Comparison of ENCODE assay signal across 24 cellular contexts in the genomic region with DNA sequence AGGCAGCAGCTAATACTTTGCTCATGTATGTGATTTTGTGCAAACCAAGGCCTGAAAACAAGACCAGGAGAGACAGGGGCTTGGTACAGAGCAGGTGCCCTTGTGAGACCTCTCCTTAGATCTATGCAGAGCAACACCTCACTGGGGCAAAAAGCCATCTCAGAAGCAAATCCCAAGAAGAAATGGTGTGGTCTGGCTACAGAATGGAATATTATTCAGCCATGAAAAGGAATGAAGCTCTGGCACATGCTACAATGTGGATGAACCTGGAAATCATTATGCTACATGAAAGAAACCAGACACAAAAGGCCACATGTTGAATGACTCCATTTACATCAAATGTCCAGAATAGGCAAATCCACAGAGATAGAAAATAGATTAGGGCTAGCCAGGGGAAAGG.
DNase-seq lines count a peak whose midpoint lies in the region; ATAC-seq, FAIRE-seq and TF ChIP-seq lines count a peak whose summit lies in the region.
"Had no signal": no experiment of that assay in that cellular context is flagged by ENCODE, and none has a peak within 500 bp of the region (broad histone marks: within the 10 kb centered on the region; RNA-seq: fewer than 3 reads in every experiment).

No MANE protein-coding gene starts in this region.

- no peaks in the 10 kb centered on the region for H3K4me1 Mint-ChIP-seq in endothelial cell (ENCODE audit: unreplicated experiment)
- H3K4me1 Mint-ChIP-seq in neural progenitor cell = peaks cover 15% of the 10 kb centered on the region

- FAIRE-seq in HepG2 (lab: Jason Lieb, UNC) = no peak
- no peak for FAIRE-seq in GM12878 (lab: Jason Lieb, UNC)
- FAIRE-seq: A204.1, G401.6, GM19239 had no signal

- no peak overlapping the region for H3K4me3 ChIP-seq in liver (ENCODE audit: low read depth in 1 of 3, low read length in 3 of 3)
- H3K4me3 ChIP-seq in HepG2 (replicated peaks in 1 of 3; ENCODE audit: insufficient read depth in 1 of 3, low read depth in 2 of 3, low read length in 3 of 3) = no peak overlapping the region
- H3K4me3 ChIP-seq in GM12878 = no peak overlapping the region
- H3K4me3 ChIP-seq in neural progenitor cell = no peak overlapping the region
- no peak overlapping the region for H3K4me3 ChIP-seq in prostate gland
- H3K4me3 ChIP-seq: BLaER1, GM23338 had no signal

- no peaks in the 10 kb centered on the region for H3K27me3 ChIP-seq in liver (ENCODE audit: control insufficient read depth in 4 of 4, insufficient read depth in 4 of 4, low read length in 3 of 4)
- no peaks in the 10 kb centered on the region for H3K27me3 ChIP-seq in HepG2 (ENCODE audit: control insufficient read depth in 1 of 2, insufficient read depth in 2 of 2, low read length in 2 of 2)
- H3K27me3 ChIP-seq in GM12878 (replicated peaks in 1 of 2; ENCODE audit: control insufficient read depth in 2 of 2, insufficient read depth in 2 of 2, low read length in 1 of 2) = no peaks in the 10 kb centered on the region
- no peaks in the 10 kb centered on the region for H3K27me3 ChIP-seq in neural progenitor cell
- no peaks in the 10 kb centered on the region for H3K27me3 ChIP-seq in prostate gland (replicated peaks; ENCODE audit: insufficient read depth)
- H3K27me3 ChIP-seq: BLaER1 had no signal

- H3K9me3 Mint-ChIP-seq in endothelial cell (ENCODE audit: unreplicated experiment) = no peaks in the 10 kb centered on the region
- H3K9me3 Mint-ChIP-seq in neural progenitor cell = no peaks in the 10 kb centered on the region
- H3K9me3 Mint-ChIP-seq: CD4-positive, CD25-positive, alpha-beta regulatory T cell; CD8-positive, alpha-beta T cell; HFFc6 had no signal

- SMC1A ChIA-PET in GM12878 (lab: Charles Lee; ENCODE audit: uncharacterized antibody, unreplicated experiment) = interaction anchor here (0.8 to 1.6 kb wide), 3 partner anchors 12 to 108 kb away, joined by 3 to 6 read pairs (median 3); no protein-coding TSS in a partner anchor

- DNase-seq in HepG2 (ENCODE audit: low spot score) (no peak), GM12878 (ENCODE audit: low read depth, low spot score) (no peak), endothelial cell (ENCODE audit: low spot score) (no peak), neural progenitor cell (ENCODE audit: low spot score) (no peak), AG08396 (ENCODE audit: low spot score) (no peak), NCI-H2171 (lab: John Stamatoyannopoulos, UW) (no peak), prostate gland (ENCODE audit: low spot score) (no peak)
- DNase-seq: ACHN; Caco-2; CD4-positive, CD25-positive, alpha-beta regulatory T cell; CD8-positive, alpha-beta T cell; DMS153; DND-41; H9; HFFc6 had no signal

- no peaks in the 10 kb centered on the region for H4K20me1 ChIP-seq in HepG2 (ENCODE audit: insufficient read depth, low read length)
- H4K20me1 ChIP-seq in GM12878 (ENCODE audit: control insufficient read depth, insufficient read depth) = no peaks in the 10 kb centered on the region
- H4K20me1 ChIP-seq in neural progenitor cell (ENCODE audit: low read depth) = peaks cover 53% of the 10 kb centered on the region
- H4K20me1 ChIP-seq: BLaER1 had no signal

- TF ChIP-seq POLR2A in HepG2 (IDR thresholded peaks at IDR 0.05; ENCODE audit: insufficient read depth in 1 of 2, low read depth in 2 of 2, low read length in 2 of 2) (no peak), GM12878 (IDR thresholded peaks at IDR 0.05; ENCODE audit: low read depth, low read length) (no peak), prostate gland (IDR thresholded peaks at IDR 0.05) (no peak)

- no peak overlapping the region for H3K27ac Mint-ChIP-seq in endothelial cell (ENCODE audit: unreplicated experiment)
- no peak overlapping the region for H3K27ac Mint-ChIP-seq in neural progenitor cell
- H3K27ac Mint-ChIP-seq: CD4-positive, CD25-positive, alpha-beta regulatory T cell; CD8-positive, alpha-beta T cell; GM23338; HFFc6 had no signal

- H3K9me3 ChIP-seq in liver (ENCODE audit: control insufficient read depth in 4 of 4, low read length in 3 of 4) (no peaks in the 10 kb centered on the region), HepG2 (ENCODE audit: low read length) (no peaks in the 10 kb centered on the region), GM12878 (replicated peaks; ENCODE audit: control insufficient read depth, insufficient read depth, low read length) (no peaks in the 10 kb centered on the region), neural progenitor cell (ENCODE audit: low read depth) (no peaks in the 10 kb centered on the region), prostate gland (no peaks in the 10 kb centered on the region)
- H3K9me3 ChIP-seq: BLaER1, Caco-2 had no signal

- H2AFZ ChIP-seq in HepG2 (ENCODE audit: low read length) = no peak overlapping the region
- H2AFZ ChIP-seq in GM12878 (ENCODE audit: control insufficient read depth, low read depth, low read length) = no peak overlapping the region
- H2AFZ ChIP-seq in neural progenitor cell (replicated peaks) = no peak overlapping the region
- H2AFZ ChIP-seq: GM23338 had no signal

- H3K36me3 ChIP-seq in liver (ENCODE audit: control insufficient read depth in 4 of 4, insufficient read depth in 3 of 4, low read depth in 1 of 4, low read length in 3 of 4) (peaks cover 0 to 2% (median 0%) of the 10 kb centered on the region in 4 donors), HepG2 (replicated peaks in 1 of 2; ENCODE audit: control insufficient read depth in 1 of 2, insufficient read depth in 2 of 2, low read length in 2 of 2) (peaks cover 5% of the 10 kb centered on the region in 2 experiments; a peak in 2 of 5 replicates), GM12878 (ENCODE audit: control insufficient read depth in 2 of 2, insufficient read depth in 2 of 2, low read length in 1 of 2) (peaks cover 26 to 35% of the 10 kb centered on the region in 2 experiments), neural progenitor cell (peaks cover 10% of the 10 kb centered on the region), prostate gland (no peaks in the 10 kb centered on the region)

- H3K4me2 ChIP-seq in HepG2 (ENCODE audit: low read depth, low read length) = no peak overlapping the region
- H3K4me2 ChIP-seq in GM12878 (ENCODE audit: control insufficient read depth, insufficient read depth) = no peak overlapping the region
- no peak overlapping the region for H3K4me2 ChIP-seq in neural progenitor cell
- H3K4me2 ChIP-seq: BLaER1, GM23338 had no signal

- CTCF ChIA-PET in HepG2 (lab: Yijun Ruan, JAX; ENCODE audit: low intra/inter-chr PET ratio, low total read pairs) = no interaction called here
- CTCF ChIA-PET in GM12878 (lab: Yijun Ruan, JAX) = interaction anchor here (1.0 kb wide), 1 partner anchor 58 kb away, joined by 3 read pairs; no protein-coding TSS in a partner anchor

- peaks cover 12% of the 10 kb centered on the region for H3K36me3 Mint-ChIP-seq in endothelial cell (ENCODE audit: low read depth, unreplicated experiment)
- peaks cover 20% of the 10 kb centered on the region for H3K36me3 Mint-ChIP-seq in neural progenitor cell

- no peak overlapping the region for H3K9ac ChIP-seq in liver (ENCODE audit: low read depth in 1 of 2, low read length in 2 of 2)
- no peak overlapping the region for H3K9ac ChIP-seq in HepG2 (ENCODE audit: insufficient read depth, low read depth, low read length)
- no peak overlapping the region for H3K9ac ChIP-seq in GM12878 (ENCODE audit: control insufficient read depth, insufficient read depth, low read length)
- no peak overlapping the region for H3K9ac ChIP-seq in neural progenitor cell
- H3K9ac ChIP-seq: BLaER1 had no signal

- H3K79me2 ChIP-seq in HepG2 (ENCODE audit: insufficient read depth, low read length) = no peaks in the 10 kb centered on the region
- peaks cover 42% of the 10 kb centered on the region for H3K79me2 ChIP-seq in GM12878 (ENCODE audit: control insufficient read depth, insufficient read depth, low read length)
- H3K79me2 ChIP-seq in neural progenitor cell (ENCODE audit: low read depth) = peaks cover 33% of the 10 kb centered on the region

- H3F3A ChIP-seq in neural progenitor cell (ENCODE audit: low read depth) = peaks cover 34% of the 10 kb centered on the region

- H3K27ac ChIP-seq in liver (ENCODE audit: low read depth in 1 of 2, low read length in 2 of 2) = peak overlapping the region; percentile 96 to 97
- no peak overlapping the region for H3K27ac ChIP-seq in HepG2 (ENCODE audit: extremely low read length, insufficient read depth, low read length)
- H3K27ac ChIP-seq in GM12878 (ENCODE audit: control insufficient read depth, insufficient read depth) = peak overlapping the region; percentile 32
- H3K27ac ChIP-seq in neural progenitor cell = peak overlapping the region; percentile 81
- H3K27ac ChIP-seq in prostate gland = no peak overlapping the region
- H3K27ac ChIP-seq: 22Rv1, BLaER1, C4-2B had no signal

- TF ChIP-seq CTCF in liver (IDR thresholded peaks at IDR 0.05; ENCODE audit: low read depth, low read length, missing input control) (no peak), HepG2 (CRISPR knock-in tag; IDR thresholded peaks at IDR 0.05) (no peak), GM12878 (IDR thresholded peaks at IDR 0.05 in 2 of 3, conservative IDR thresholded peaks at IDR 0.05 in 1 of 3; ENCODE audit: control insufficient read depth in 2 of 3, extremely low read depth in 1 of 3, insufficient read depth in 1 of 3, low read depth in 3 of 3, low read length in 3 of 3) (no peak), endothelial cell (IDR thresholded peaks at IDR 0.05; ENCODE audit: unreplicated experiment) (no peak), neural progenitor cell (IDR thresholded peaks at IDR 0.05) (no peak), prostate gland (IDR thresholded peaks at IDR 0.05) (no peak)

- peak overlapping the region; percentile 3 for H3K4me3 Mint-ChIP-seq in endothelial cell (ENCODE audit: unreplicated experiment)
- H3K4me3 Mint-ChIP-seq in neural progenitor cell = no peak overlapping the region
- H3K4me3 Mint-ChIP-seq: CD4-positive, CD25-positive, alpha-beta regulatory T cell; CD8-positive, alpha-beta T cell; GM23338; H9; HFFc6 had no signal

- H3K4me1 ChIP-seq in liver (ENCODE audit: control insufficient read depth in 4 of 4, insufficient read depth in 4 of 4, low read length in 3 of 4) (peaks cover 24 to 49% (median 37%) of the 10 kb centered on the region in 4 donors), HepG2 (ENCODE audit: insufficient read depth, low read length) (peaks cover 41% of the 10 kb centered on the region), GM12878 (ENCODE audit: control insufficient read depth, insufficient read depth, low read length) (peaks cover 47% of the 10 kb centered on the region), neural progenitor cell (peaks cover 10% of the 10 kb centered on the region), prostate gland (replicated peaks) (no peaks in the 10 kb centered on the region)
- H3K4me1 ChIP-seq: Caco-2 had no signal

- TF ChIP-seq RAD21 in liver (IDR thresholded peaks at IDR 0.05) (no peak), HepG2 (CRISPR knock-in tag; IDR thresholded peaks at IDR 0.05) (no peak), GM12878 (IDR thresholded peaks at IDR 0.05; ENCODE audit: insufficient read depth, low read depth, low read length) (no peak)

- in situ Hi-C loops in HepG2 (cut with HindIII; ENCODE audit: extremely low pct_ligation_motif_present, low pct_unique_long_range_greater_than_20kb) = no loop called here
- in situ Hi-C loops in GM12878 (cut with MboI) = no loop called here

- ATAC-seq in HepG2 (no peak), GM12878 (no peak)
- ATAC-seq: CD8-positive, alpha-beta T cell; GM23338; HCT116 had no signal

- intact Hi-C loops in HepG2 (cut with micrococcal nuclease; ENCODE audit: unreplicated experiment) (no loop called here), GM12878 (cut with micrococcal nuclease; ENCODE audit: unreplicated experiment) (no loop called here), prostate gland (cut with DNase I) (no loop called here)

- no TSS peak for BruUV-seq in HepG2 (replicated peaks; lab: Mats Ljungman, UMichigan)
- no TSS peak for BruUV-seq in GM12878 (replicated peaks; lab: Mats Ljungman, UMichigan)

- TF ChIP-seq EP300 in HepG2 (IDR thresholded peaks at IDR 0.05; ENCODE audit: low read depth in 2 of 2, low read length in 2 of 2) = no peak
- no peak for TF ChIP-seq EP300 in HepG2 (CRISPR knock-in tag; IDR thresholded peaks at IDR 0.05; ENCODE audit: borderline replicate concordance)
- TF ChIP-seq EP300 in GM12878 (IDR thresholded peaks at IDR 0.05; ENCODE audit: borderline replicate concordance in 1 of 2, control insufficient read depth in 1 of 2, low read depth in 2 of 2, low read length in 2 of 2) = no peak

- POLR2A ChIA-PET in HepG2 (lab: Yijun Ruan, JAX) = no interaction called here
- POLR2A ChIA-PET in GM12878 (lab: Charles Lee) = interaction anchor here (0.6 to 1.4 kb wide), 3 partner anchors 9 to 20 kb away, joined by 3 to 4 read pairs (median 4); no protein-coding TSS in a partner anchor

- RAD21 ChIA-PET in GM12878 (lab: Charles Lee; ENCODE audit: unreplicated experiment) = no interaction called here

- H3K27me3 Mint-ChIP-seq in endothelial cell (ENCODE audit: unreplicated experiment) (peaks cover 6% of the 10 kb centered on the region), neural progenitor cell (ENCODE audit: insufficient read depth, low read depth) (no peaks in the 10 kb centered on the region)
- H3K27me3 Mint-ChIP-seq: CD4-positive, CD25-positive, alpha-beta regulatory T cell had no signal

Comparison
In these comparisons a context has a peak if more than half of its experiments do, and no peak if none do; other contexts are left out.
1. H3K27ac ChIP-seq: peak in liver (2 of 2), GM12878 (single experiment) and neural progenitor cell (single experiment); none in HepG2 (single experiment) and prostate gland (0 of 2).